In genomic region chr3:52719618-52720017, GRCh38 we compare ENCODE assay signal across 1 cellular context.
A peak's percentile ranks its signal among the peaks of the same experiment; 100 is the strongest.
TF ChIP-seq lines count a peak whose summit lies in the region.

No MANE protein-coding gene starts in this region.

TF ChIP-seq in K562, 482 proteins besides CTCF, POLR2A, EP300 and RAD21:
- TF ChIP-seq DPF2 (IDR thresholded peaks at IDR 0.05) (no peak), NONO (IDR thresholded peaks at IDR 0.05; ENCODE audit: low read depth in 2 of 2, low read length in 1 of 2) (no peak), HDGF (IDR thresholded peaks at IDR 0.05) (no peak), ZBTB9 (CRISPR knock-in tag; IDR thresholded peaks at IDR 0.05) (no peak), RBFOX2 (IDR thresholded peaks at IDR 0.05; ENCODE audit: low read depth, low read length) (no peak), POU5F1 (IDR thresholded peaks at IDR 0.05; ENCODE audit: borderline replicate concordance, low read depth, low read length, partially characterized antibody) (no peak), CBX3 (IDR thresholded peaks at IDR 0.05; ENCODE audit: borderline replicate concordance in 1 of 2, low read length in 2 of 2) (peak in 1 of 2 experiments; percentile 54; a peak in 1 of 3 replicates), ZNF436 (CRISPR knock-in tag; IDR thresholded peaks at IDR 0.05) (no peak), GABPB2 (CRISPR knock-in tag; conservative IDR thresholded peaks at IDR 0.05) (no peak), CREM (IDR thresholded peaks at IDR 0.05; ENCODE audit: low read depth) (no peak), TRIM24 (IDR thresholded peaks at IDR 0.05) (peak in 1 of 2 experiments; percentile 41; a peak in 1 of 4 replicates), COPS2 (conservative IDR thresholded peaks at IDR 0.05) (no peak), DMBX1 (CRISPR knock-in tag; IDR thresholded peaks at IDR 0.05; ENCODE audit: borderline replicate concordance) (no peak), ZC3H8 (IDR thresholded peaks at IDR 0.05) (no peak), ZNF282 (CRISPR knock-in tag; IDR thresholded peaks at IDR 0.05) (no peak), TRIM28 (IDR thresholded peaks at IDR 0.05) (peak; percentile 36; the same call in 1 of the 2 replicates), MBD2 (IDR thresholded peaks at IDR 0.05; ENCODE audit: borderline replicate concordance, low read depth) (no peak), ESRRA (IDR thresholded peaks at IDR 0.05; ENCODE audit: borderline replicate concordance, low read depth) (no peak), NRF1 (conservative IDR thresholded peaks at IDR 0.05 in 1 of 2, IDR thresholded peaks at IDR 0.05 in 1 of 2) (no peak)
